ENCODE assay signal across 8 cellular contexts in genomic region chr16:28364268-28365173, GRCh38. TPM values are rescaled to one million over a fixed set of nuclear protein-coding genes. Genes with fewer than 3 reads are reported as not detected.
DNase-seq lines count a peak whose midpoint lies in the region; ATAC-seq lines count a peak whose summit lies in the region.
"Not testable (repeated sequence)": the region's sequence is repeated elsewhere in the genome, so short reads cannot be mapped to it uniquely, and the experiment has no call there.
"Had no signal": no experiment of that assay in that cellular context is flagged by ENCODE, and none has a peak within 500 bp of the region (broad histone marks: within the 10 kb centered on the region; RNA-seq: fewer than 3 reads in every experiment).

No MANE protein-coding gene starts in this region.

- POLR2A ChIA-PET in activated CD4-positive, alpha-beta memory T cell treated with anti-CD3 and anti-CD28 coated beads for 36 hours (lab: Charles Lee), result not testable (repeated sequence)

- not testable (repeated sequence) for H3K36me3 ChIP-seq in effector memory CD4-positive, alpha-beta T cell (ENCODE audit: control insufficient read depth, insufficient read depth, low read length)

- H3K4me3 ChIP-seq in effector memory CD4-positive, alpha-beta T cell (ENCODE audit: insufficient read depth, low read depth, low read length, poor library complexity, severe bottlenecking), result not testable (repeated sequence)

- not testable (repeated sequence) for H3K27me3 Mint-ChIP-seq in activated CD4-positive, alpha-beta memory T cell treated with anti-CD3 and anti-CD28 coated beads for 36 hours; naive B cell

- H3K4me1 ChIP-seq in effector memory CD4-positive, alpha-beta T cell (ENCODE audit: control insufficient read depth, insufficient read depth, low read length, poor library complexity, severe bottlenecking), result not testable (repeated sequence)

- not testable (repeated sequence) for H3K4me3 Mint-ChIP-seq in activated CD4-positive, alpha-beta memory T cell treated with anti-CD3 and anti-CD28 coated beads for 36 hours; naive B cell

- CTCF ChIA-PET in activated CD4-positive, alpha-beta memory T cell treated with anti-CD3 and anti-CD28 coated beads for 36 hours (lab: Charles Lee), result not testable (repeated sequence)

- not testable (repeated sequence) for H3K4me1 Mint-ChIP-seq in activated CD4-positive, alpha-beta memory T cell treated with anti-CD3 and anti-CD28 coated beads for 36 hours (ENCODE audit: low read depth); naive B cell

- DNase-seq in activated CD4-positive, alpha-beta memory T cell treated with anti-CD3 and anti-CD28 coated beads for 36 hours, result peak; percentile 29
- peak in 2 of 3 donors; percentile 1 to 8 for DNase-seq in effector memory CD4-positive, alpha-beta T cell
- DNase-seq in naive B cell, result peak; percentile 19

- intact Hi-C loops in activated CD4-positive, alpha-beta memory T cell treated with anti-CD3 and anti-CD28 coated beads for 36 hours (cut with micrococcal nuclease), result not testable (repeated sequence)

- H3K9me3 ChIP-seq in effector memory CD4-positive, alpha-beta T cell (ENCODE audit: control insufficient read depth, low read length), result not testable (repeated sequence)

- H3K27me3 ChIP-seq in effector memory CD4-positive, alpha-beta T cell (replicated peaks; ENCODE audit: control insufficient read depth, insufficient read depth, low read length, poor library complexity, severe bottlenecking), result not testable (repeated sequence)

- ATAC-seq in GM18519 (IDR thresholded peaks at IDR 0.05; ENCODE audit: low FRiP score, unreplicated experiment), result peak; percentile 58
- peak; percentile 93 for ATAC-seq in GM21381 (IDR thresholded peaks at IDR 0.05; ENCODE audit: unreplicated experiment)
- ATAC-seq in HG02798 (IDR thresholded peaks at IDR 0.05; ENCODE audit: poor library complexity, unreplicated experiment), result peak; percentile 96
- peak; percentile 97 for ATAC-seq in HG03432 (IDR thresholded peaks at IDR 0.05; ENCODE audit: unreplicated experiment)
- ATAC-seq in naive B cell (ENCODE audit: low read depth in 2 of 2), result peak; percentile 97

- not testable (repeated sequence) for H3K27ac Mint-ChIP-seq in activated CD4-positive, alpha-beta memory T cell treated with anti-CD3 and anti-CD28 coated beads for 36 hours
- H3K27ac Mint-ChIP-seq in naive B cell, result peak overlapping the region in 1 of 6 donors; percentile 44

- not testable (repeated sequence) for H3K9me3 Mint-ChIP-seq in activated CD4-positive, alpha-beta memory T cell treated with anti-CD3 and anti-CD28 coated beads for 36 hours; naive B cell

- not testable (repeated sequence) for H3K36me3 Mint-ChIP-seq in activated CD4-positive, alpha-beta memory T cell treated with anti-CD3 and anti-CD28 coated beads for 36 hours; naive B cell

- not testable (repeated sequence) for H3K27ac ChIP-seq in effector memory CD4-positive, alpha-beta T cell (ENCODE audit: insufficient read depth, low read length, poor library complexity, severe bottlenecking)

RNA-seq across cellular contexts. Expression of gene NPIPB6, which starts 1.2 kb away (rescaled TPM):
- total RNA-seq in activated CD4-positive, alpha-beta memory T cell treated with anti-CD3 and anti-CD28 coated beads for 36 hours, result 1 to 10 TPM; 1.8 to 2.5 TPM
- under 1 TPM in 3 of 6 donors, not detected in 3; 0.17 to 0.48 (median 0.34) TPM for polyA plus RNA-seq in naive B cell (ENCODE audit: low read depth in 6 of 6)
- total RNA-seq: dermis blood vessel endothelial cell had no signal

RNA-seq across cellular contexts. Expression of gene EIF3CL, which starts 39.1 kb away (rescaled TPM):
- total RNA-seq in activated CD4-positive, alpha-beta memory T cell treated with anti-CD3 and anti-CD28 coated beads for 36 hours, result 10 to 100 TPM; 50.9 to 53.2 TPM
- 10 to 100 TPM in 4 of 6 donors, 1 to 10 TPM in 2; 7.4 to 30.6 (median 23.4) TPM for polyA plus RNA-seq in naive B cell (ENCODE audit: low read depth in 6 of 6)
